In genomic region chr5:68343421-68343826, GRCh38 we compare ENCODE assay signal across 8 cellular contexts.
A peak's percentile ranks its signal among the peaks of the same experiment; 100 is the strongest.
DNase-seq lines count a peak whose midpoint lies in the region; ATAC-seq lines count a peak whose summit lies in the region.

No MANE protein-coding gene starts in this region.

- DNase-seq in SW480 (ENCODE audit: low spot score), result peak; percentile 28
- DNase-seq in fibroblast of the conjunctiva (ENCODE audit: low read depth), result peak; percentile 79
- peak; percentile 1 for DNase-seq in stimulated activated CD4-positive, alpha-beta T cell treated with anti-CD3 and anti-CD28 coated beads, Interleukin-2, amount 100 ng/mL, for 4 hours (ENCODE audit: low read depth)
- no peak for DNase-seq in SIG-M5 (lab: John Stamatoyannopoulos, UW)
- DNase-seq in NCI-H82 (lab: John Stamatoyannopoulos, UW), result no peak
- no peak for DNase-seq in epidermal melanocyte (ENCODE audit: insufficient read length, low spot score)

- ATAC-seq in GM18517 (IDR thresholded peaks at IDR 0.05; ENCODE audit: unreplicated experiment) (peak; percentile 62), HG02588 (IDR thresholded peaks at IDR 0.05; ENCODE audit: unreplicated experiment) (peak; percentile 76)

Comparison
In these comparisons a context has a peak if more than half of its experiments do, and no peak if none do; other contexts are left out.
1. DNase-seq: peak in SW480 (single experiment), fibroblast of the conjunctiva (single experiment) and stimulated activated CD4-positive, alpha-beta T cell treated with anti-CD3 and anti-CD28 coated beads, Interleukin-2, amount 100 ng/mL, for 4 hours (single experiment); none in SIG-M5 (single experiment), NCI-H82 (single experiment) and epidermal melanocyte (single experiment).